In genomic region chr6:130696806-130697205, GRCh38 we compare ENCODE assay signal across 2 cellular contexts.
A peak's percentile ranks its signal among the peaks of the same experiment; 100 is the strongest.
TF ChIP-seq lines count a peak whose summit lies in the region.

No MANE protein-coding gene starts in this region.

TF ChIP-seq in SK-N-SH, 30 proteins besides CTCF, POLR2A, EP300 and RAD21:
- TF ChIP-seq, protein P1, sequence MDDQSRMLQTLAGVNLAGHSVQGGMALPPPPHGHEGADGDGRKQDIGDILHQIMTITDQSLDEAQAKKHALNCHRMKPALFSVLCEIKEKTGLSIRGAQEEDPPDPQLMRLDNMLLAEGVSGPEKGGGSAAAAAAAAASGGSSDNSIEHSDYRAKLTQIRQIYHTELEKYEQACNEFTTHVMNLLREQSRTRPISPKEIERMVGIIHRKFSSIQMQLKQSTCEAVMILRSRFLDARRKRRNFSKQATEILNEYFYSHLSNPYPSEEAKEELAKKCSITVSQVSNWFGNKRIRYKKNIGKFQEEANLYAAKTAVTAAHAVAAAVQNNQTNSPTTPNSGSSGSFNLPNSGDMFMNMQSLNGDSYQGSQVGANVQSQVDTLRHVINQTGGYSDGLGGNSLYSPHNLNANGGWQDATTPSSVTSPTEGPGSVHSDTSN (IDR thresholded peaks at IDR 0.05) = peak; percentile 71
- TF ChIP-seq, protein P2, sequence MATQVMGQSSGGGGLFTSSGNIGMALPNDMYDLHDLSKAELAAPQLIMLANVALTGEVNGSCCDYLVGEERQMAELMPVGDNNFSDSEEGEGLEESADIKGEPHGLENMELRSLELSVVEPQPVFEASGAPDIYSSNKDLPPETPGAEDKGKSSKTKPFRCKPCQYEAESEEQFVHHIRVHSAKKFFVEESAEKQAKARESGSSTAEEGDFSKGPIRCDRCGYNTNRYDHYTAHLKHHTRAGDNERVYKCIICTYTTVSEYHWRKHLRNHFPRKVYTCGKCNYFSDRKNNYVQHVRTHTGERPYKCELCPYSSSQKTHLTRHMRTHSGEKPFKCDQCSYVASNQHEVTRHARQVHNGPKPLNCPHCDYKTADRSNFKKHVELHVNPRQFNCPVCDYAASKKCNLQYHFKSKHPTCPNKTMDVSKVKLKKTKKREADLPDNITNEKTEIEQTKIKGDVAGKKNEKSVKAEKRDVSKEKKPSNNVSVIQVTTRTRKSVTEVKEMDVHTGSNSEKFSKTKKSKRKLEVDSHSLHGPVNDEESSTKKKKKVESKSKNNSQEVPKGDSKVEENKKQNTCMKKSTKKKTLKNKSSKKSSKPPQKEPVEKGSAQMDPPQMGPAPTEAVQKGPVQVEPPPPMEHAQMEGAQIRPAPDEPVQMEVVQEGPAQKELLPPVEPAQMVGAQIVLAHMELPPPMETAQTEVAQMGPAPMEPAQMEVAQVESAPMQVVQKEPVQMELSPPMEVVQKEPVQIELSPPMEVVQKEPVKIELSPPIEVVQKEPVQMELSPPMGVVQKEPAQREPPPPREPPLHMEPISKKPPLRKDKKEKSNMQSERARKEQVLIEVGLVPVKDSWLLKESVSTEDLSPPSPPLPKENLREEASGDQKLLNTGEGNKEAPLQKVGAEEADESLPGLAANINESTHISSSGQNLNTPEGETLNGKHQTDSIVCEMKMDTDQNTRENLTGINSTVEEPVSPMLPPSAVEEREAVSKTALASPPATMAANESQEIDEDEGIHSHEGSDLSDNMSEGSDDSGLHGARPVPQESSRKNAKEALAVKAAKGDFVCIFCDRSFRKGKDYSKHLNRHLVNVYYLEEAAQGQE (IDR thresholded peaks at IDR 0.05; ENCODE audit: low read depth, low read length) = no peak
- TF ChIP-seq SMC3 (IDR thresholded peaks at IDR 0.05; ENCODE audit: low read depth, low read length) (no peak), USF1 (IDR thresholded peaks at IDR 0.05; ENCODE audit: borderline replicate concordance, low read depth) (no peak), GABPA (IDR thresholded peaks at IDR 0.05; ENCODE audit: low read depth) (no peak), TAF1 (IDR thresholded peaks at IDR 0.05; ENCODE audit: borderline replicate concordance, low read depth, low read length) (no peak), GATA2 (CRISPR knock-in tag; IDR thresholded peaks at IDR 0.05) (no peak), RXRA (IDR thresholded peaks at IDR 0.05; ENCODE audit: borderline replicate concordance, low read depth) (no peak), ZBTB33 (IDR thresholded peaks at IDR 0.05; ENCODE audit: borderline replicate concordance, low read depth) (no peak), RCOR1 (IDR thresholded peaks at IDR 0.05; ENCODE audit: low read length) (no peak), NRF1 (IDR thresholded peaks at IDR 0.05; ENCODE audit: low read depth, low read length) (no peak), JUND (IDR thresholded peaks at IDR 0.05) (peak; percentile 52; the same call in 1 of the 2 replicates), MEF2A (IDR thresholded peaks at IDR 0.05; ENCODE audit: borderline replicate concordance, low read depth) (no peak), EZH2phosphoT487 (IDR thresholded peaks at IDR 0.05; ENCODE audit: borderline replicate concordance, low read depth) (no peak), FOSL2 (IDR thresholded peaks at IDR 0.05; ENCODE audit: borderline replicate concordance, low read depth) (peak; percentile 28; the same call in 1 of the 2 replicates), NFIC (IDR thresholded peaks at IDR 0.05; ENCODE audit: borderline replicate concordance) (peak; percentile 38; the same call in 1 of the 2 replicates), IRF3 (IDR thresholded peaks at IDR 0.05; ENCODE audit: low read depth, low read length) (no peak), YY1 (IDR thresholded peaks at IDR 0.05; ENCODE audit: low read depth) (no peak; the same call in 1 of the 2 replicates), FOXJ3 (CRISPR knock-in tag; IDR thresholded peaks at IDR 0.05) (no peak), SIN3A (IDR thresholded peaks at IDR 0.05; ENCODE audit: borderline replicate concordance, low read depth, low read length) (no peak), POLR2AphosphoS5 (IDR thresholded peaks at IDR 0.05; ENCODE audit: low read depth, low read length) (no peak), RFX5 (IDR thresholded peaks at IDR 0.05; ENCODE audit: low read length) (no peak), FOXM1 (IDR thresholded peaks at IDR 0.05; ENCODE audit: low read depth) (no peak), ELF1 (IDR thresholded peaks at IDR 0.05) (no peak), TCF12 (IDR thresholded peaks at IDR 0.05) (peak; percentile 57; the same call in 1 of the 2 replicates)

TF ChIP-seq in SK-N-SH treated with all-trans-retinoic acid at 6 μM for 48 hours, 23 proteins besides CTCF, POLR2A, EP300 and RAD21 (continued from another document):
- TF ChIP-seq TSHZ2 (CRISPR knock-in tag; IDR thresholded peaks at IDR 0.05) (no peak), TOX (CRISPR knock-in tag; IDR thresholded peaks at IDR 0.05; ENCODE audit: borderline replicate concordance) (no peak), ARNTL (CRISPR knock-in tag; IDR thresholded peaks at IDR 0.05; ENCODE audit: borderline replicate concordance, low read depth) (no peak), ZNF565 (CRISPR knock-in tag; conservative IDR thresholded peaks at IDR 0.05; ENCODE audit: low read depth) (no peak), ISL1 (CRISPR knock-in tag; IDR thresholded peaks at IDR 0.05) (no peak), ZC3H10 (CRISPR knock-in tag; IDR thresholded peaks at IDR 0.05) (no peak), ZFP30 (CRISPR knock-in tag; IDR thresholded peaks at IDR 0.05) (no peak), CSDC2 (CRISPR knock-in tag; IDR thresholded peaks at IDR 0.05) (no peak), TCF4 (CRISPR knock-in tag; IDR thresholded peaks at IDR 0.05; ENCODE audit: borderline replicate concordance) (no peak), GLIS3 (CRISPR knock-in tag; IDR thresholded peaks at IDR 0.05) (no peak), ZNF70 (CRISPR knock-in tag; IDR thresholded peaks at IDR 0.05) (no peak)
- TF ChIP-seq, protein P3, sequence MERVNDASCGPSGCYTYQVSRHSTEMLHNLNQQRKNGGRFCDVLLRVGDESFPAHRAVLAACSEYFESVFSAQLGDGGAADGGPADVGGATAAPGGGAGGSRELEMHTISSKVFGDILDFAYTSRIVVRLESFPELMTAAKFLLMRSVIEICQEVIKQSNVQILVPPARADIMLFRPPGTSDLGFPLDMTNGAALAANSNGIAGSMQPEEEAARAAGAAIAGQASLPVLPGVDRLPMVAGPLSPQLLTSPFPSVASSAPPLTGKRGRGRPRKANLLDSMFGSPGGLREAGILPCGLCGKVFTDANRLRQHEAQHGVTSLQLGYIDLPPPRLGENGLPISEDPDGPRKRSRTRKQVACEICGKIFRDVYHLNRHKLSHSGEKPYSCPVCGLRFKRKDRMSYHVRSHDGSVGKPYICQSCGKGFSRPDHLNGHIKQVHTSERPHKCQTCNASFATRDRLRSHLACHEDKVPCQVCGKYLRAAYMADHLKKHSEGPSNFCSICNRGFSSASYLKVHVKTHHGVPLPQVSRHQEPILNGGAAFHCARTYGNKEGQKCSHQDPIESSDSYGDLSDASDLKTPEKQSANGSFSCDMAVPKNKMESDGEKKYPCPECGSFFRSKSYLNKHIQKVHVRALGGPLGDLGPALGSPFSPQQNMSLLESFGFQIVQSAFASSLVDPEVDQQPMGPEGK (CRISPR knock-in tag; IDR thresholded peaks at IDR 0.05; ENCODE audit: borderline replicate concordance) = no peak
- TF ChIP-seq, protein P4, sequence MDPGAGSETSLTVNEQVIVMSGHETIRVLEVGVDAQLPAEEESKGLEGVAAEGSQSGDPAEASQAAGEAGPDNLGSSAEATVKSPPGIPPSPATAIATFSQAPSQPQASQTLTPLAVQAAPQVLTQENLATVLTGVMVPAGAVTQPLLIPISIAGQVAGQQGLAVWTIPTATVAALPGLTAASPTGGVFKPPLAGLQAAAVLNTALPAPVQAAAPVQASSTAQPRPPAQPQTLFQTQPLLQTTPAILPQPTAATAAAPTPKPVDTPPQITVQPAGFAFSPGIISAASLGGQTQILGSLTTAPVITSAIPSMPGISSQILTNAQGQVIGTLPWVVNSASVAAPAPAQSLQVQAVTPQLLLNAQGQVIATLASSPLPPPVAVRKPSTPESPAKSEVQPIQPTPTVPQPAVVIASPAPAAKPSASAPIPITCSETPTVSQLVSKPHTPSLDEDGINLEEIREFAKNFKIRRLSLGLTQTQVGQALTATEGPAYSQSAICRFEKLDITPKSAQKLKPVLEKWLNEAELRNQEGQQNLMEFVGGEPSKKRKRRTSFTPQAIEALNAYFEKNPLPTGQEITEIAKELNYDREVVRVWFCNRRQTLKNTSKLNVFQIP (CRISPR knock-in tag; IDR thresholded peaks at IDR 0.05; ENCODE audit: borderline replicate concordance, low read depth) = no peak
